In genomic region chr17:15498107-15498506, GRCh38 we compare ENCODE assay signal across 1 cellular context.
TF ChIP-seq lines count a peak whose summit lies in the region.

No MANE protein-coding gene starts in this region.

TF ChIP-seq in H1, 55 proteins besides CTCF, POLR2A, EP300 and RAD21:
- TF ChIP-seq JUND (IDR thresholded peaks at IDR 0.05; ENCODE audit: low read length) (no peak), NANOG (IDR thresholded peaks at IDR 0.05; ENCODE audit: insufficient read depth, low read depth, low read length, poor library complexity, severe bottlenecking) (no peak), YY1 (IDR thresholded peaks at IDR 0.05; ENCODE audit: low read depth, low read length) (peak; percentile 89), USF2 (IDR thresholded peaks at IDR 0.05; ENCODE audit: low read length) (peak; percentile 86), SIX5 (IDR thresholded peaks at IDR 0.05; ENCODE audit: low read depth, low read length) (peak; percentile 75)
- TF ChIP-seq, protein P1, sequence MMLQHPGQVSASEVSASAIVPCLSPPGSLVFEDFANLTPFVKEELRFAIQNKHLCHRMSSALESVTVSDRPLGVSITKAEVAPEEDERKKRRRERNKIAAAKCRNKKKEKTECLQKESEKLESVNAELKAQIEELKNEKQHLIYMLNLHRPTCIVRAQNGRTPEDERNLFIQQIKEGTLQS (IDR thresholded peaks at IDR 0.05; ENCODE audit: insufficient read depth, low read depth, low read length) = peak; percentile 62; the same call in 1 of the 2 replicates
